In the genomic region with DNA sequence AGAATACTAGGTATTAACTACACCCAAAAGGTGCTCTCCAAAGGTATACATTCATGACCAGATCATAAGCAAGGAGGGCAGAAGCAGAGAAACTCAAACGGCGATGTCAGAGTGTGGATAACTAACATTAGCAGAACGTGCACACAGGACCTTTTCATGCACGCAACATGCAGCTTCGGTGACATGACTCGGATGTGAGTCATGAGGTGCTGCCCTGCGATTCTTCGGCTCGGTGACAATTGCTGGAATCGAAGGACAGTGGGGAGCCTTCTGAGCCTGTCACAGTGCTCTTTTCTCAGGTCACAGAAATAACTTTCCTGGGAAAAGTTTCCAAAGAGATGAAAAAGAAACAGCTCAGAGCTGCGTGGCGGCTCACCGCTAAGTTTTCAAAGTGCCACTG, we compare ENCODE assay signal across 15 cellular contexts.
DNase-seq lines count a peak whose midpoint lies in the region; ATAC-seq and TF ChIP-seq lines count a peak whose summit lies in the region.
"Had no signal": no experiment of that assay in that cellular context is flagged by ENCODE, and none has a peak within 500 bp of the region (broad histone marks: within the 10 kb centered on the region; RNA-seq: fewer than 3 reads in every experiment).

No MANE protein-coding gene starts in this region.

- H3K79me2 ChIP-seq in hepatocyte = no peaks in the 10 kb centered on the region

- H3K4me1 ChIP-seq in HAP-1 (peaks cover 32% of the 10 kb centered on the region), hepatocyte (ENCODE audit: insufficient read depth) (peaks cover 6% of the 10 kb centered on the region), testis (peaks cover 4% of the 10 kb centered on the region)

- H3K36me3 ChIP-seq in HAP-1 (replicated peaks) (no peaks in the 10 kb centered on the region), hepatocyte (replicated peaks; ENCODE audit: insufficient read depth, low read depth) (no peaks in the 10 kb centered on the region), testis (ENCODE audit: low read depth, missing control alignments) (no peaks in the 10 kb centered on the region)

- no peak overlapping the region for H3K4me2 ChIP-seq in hepatocyte

- no peak overlapping the region for H2AFZ ChIP-seq in hepatocyte

- H3K9me3 ChIP-seq in HAP-1 = no peaks in the 10 kb centered on the region
- no peaks in the 10 kb centered on the region for H3K9me3 ChIP-seq in hepatocyte (ENCODE audit: low read depth)
- H3K9me3 ChIP-seq in testis = no peaks in the 10 kb centered on the region

- intact Hi-C loops in testis (cut with DNase I; ENCODE audit: low total_unique reads) = no loop called here

- in situ Hi-C loops in HAP-1 (cut with MboI; ENCODE audit: low sequenced_read_pairs) = no loop called here

- no peak for ATAC-seq in GM18873 (IDR thresholded peaks at IDR 0.05; ENCODE audit: low FRiP score, unreplicated experiment)
- ATAC-seq in HG02840 (IDR thresholded peaks at IDR 0.05; ENCODE audit: low FRiP score, unreplicated experiment) = no peak
- ATAC-seq: SK-N-SH treated with all-trans-retinoic acid at 6 μM for 48 hours had no signal

- H3K9me2 ChIP-seq in hepatocyte (replicated peaks; ENCODE audit: insufficient read depth) = no peaks in the 10 kb centered on the region

- TF ChIP-seq CTCF in hepatocyte (IDR thresholded peaks at IDR 0.05; ENCODE audit: poor library complexity) (no peak), testis (IDR thresholded peaks at IDR 0.05) (no peak)

- H3K27ac ChIP-seq in hepatocyte (peak overlapping the region; percentile 62), testis (peak overlapping the region; percentile 58 to 69)

- no peak for TF ChIP-seq POLR2A in testis (IDR thresholded peaks at IDR 0.05)

- H3K4me3 ChIP-seq in HAP-1 (no peak overlapping the region), hepatocyte (no peak overlapping the region), testis (no peak overlapping the region)

- H3K27me3 ChIP-seq in HAP-1 (ENCODE audit: low read depth) (no peaks in the 10 kb centered on the region), hepatocyte (no peaks in the 10 kb centered on the region), testis (no peaks in the 10 kb centered on the region)

- H4K20me1 ChIP-seq in hepatocyte (ENCODE audit: insufficient read depth, poor library complexity, severe bottlenecking) = peaks cover 3% of the 10 kb centered on the region

- 81% methylated on average over 13 of the region's 13 CpGs for WGBS in hepatocyte (ENCODE audit: low lambda C conversion rate, missing lambda C conversion rate)
- 75 to 84% methylated on average over 13 of the region's 13 CpGs for WGBS in testis, 2 donors

- peak; percentile 20 to 50 for DNase-seq in HAP-1 (ENCODE audit: low spot score in 2 of 2)
- peak; percentile 5 for DNase-seq in T1000 (lab: John Stamatoyannopoulos, UW)
- DNase-seq in hepatocyte (ENCODE audit: low spot score) = peak; percentile 15
- peak; percentile 19 for DNase-seq in testis
- DNase-seq in effector CD8-positive, alpha-beta T cell (lab: John Stamatoyannopoulos, UW) = no peak
- DNase-seq: activated CD4-positive, CD25-positive, alpha-beta regulatory T cell treated with anti-CD3 and anti-CD28 coated beads, Interleukin-2, amount 50 U/mL, for 72 hours; activated T-cell treated with anti-CD3 and anti-CD28 coated beads, Interleukin-2, amount 50 U/mL, for 1 hour; CD4-positive, alpha-beta memory T cell; GF-D8; kidney glomerular epithelial cell; MV-4-11; naive B cell had no signal
